24 cellular contexts compared by ENCODE assay signal in the genomic region with DNA sequence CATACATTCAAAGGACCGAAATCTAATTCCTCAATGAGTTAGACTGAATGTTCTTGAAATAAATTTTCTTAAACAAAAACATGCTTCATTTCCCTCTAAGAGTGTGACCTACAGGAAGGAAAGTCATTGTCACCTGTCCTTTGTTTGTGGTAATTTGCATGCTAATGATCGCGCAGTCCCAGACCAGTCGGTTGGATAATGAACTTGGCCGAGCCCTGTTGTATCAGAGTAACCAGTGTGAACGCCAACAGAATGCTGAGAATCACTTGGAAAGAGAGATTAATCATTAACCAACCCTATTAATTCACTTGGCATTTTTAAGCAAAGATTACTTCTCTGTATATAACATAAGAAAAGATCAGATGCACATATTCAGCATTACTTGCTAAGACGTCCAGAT. TPM values are rescaled to one million over a fixed set of nuclear protein-coding genes. Genes with fewer than 3 reads are reported as not detected.
"Had no signal": no experiment of that assay in that cellular context is flagged by ENCODE, and none has a peak within 500 bp of the region (broad histone marks: within the 10 kb centered on the region; RNA-seq: fewer than 3 reads in every experiment).

No MANE protein-coding gene starts in this region.

- H3K4me3 Mint-ChIP-seq: activated CD8-positive, alpha-beta memory T cell treated with anti-CD3 and anti-CD28 coated beads, Interleukin-2, amount 10 ng/mL, durations not matched to agents 7 days and 5 days; activated naive CD4-positive, alpha-beta T cell treated with anti-CD3 and anti-CD28 coated beads, Interleukin-2, amount 50 U/mL, for 24 hours; activated T-cell treated with anti-CD3 and anti-CD28 coated beads, Interleukin-2, amount 50 U/mL, for 24 hours; activated T-helper 1 cell treated with anti-CD3 and anti-CD28 coated beads, Interleukin-12 subunit alpha, Interleukin-12 subunit beta, Interleukin-2, Interleukin-4 antibody, amounts not matched to agents 30 ng/mL and 10 ng/mL and 1 ng/mL, durations not matched to agents 14 hours and 24 hours and 36 hours; T-cell had no signal

- ATAC-seq: activated CD8-positive, alpha-beta memory T cell treated with anti-CD3 and anti-CD28 coated beads, Interleukin-2, amount 10 ng/mL, durations not matched to agents 7 days and 5 days; K562; T-cell had no signal

- H3K9me3 Mint-ChIP-seq: activated naive CD4-positive, alpha-beta T cell treated with anti-CD3 and anti-CD28 coated beads, Interleukin-2, amount 50 U/mL, for 24 hours; activated T-cell treated with anti-CD3 and anti-CD28 coated beads, Interleukin-2, amount 50 U/mL, for 24 hours; activated T-helper 1 cell treated with anti-CD3 and anti-CD28 coated beads, Interleukin-12 subunit alpha, Interleukin-12 subunit beta, Interleukin-2, Interleukin-4 antibody, amounts not matched to agents 30 ng/mL and 10 ng/mL and 1 ng/mL, durations not matched to agents 14 hours and 24 hours and 36 hours; T-cell had no signal

- H3K36me3 Mint-ChIP-seq: activated CD8-positive, alpha-beta memory T cell treated with anti-CD3 and anti-CD28 coated beads, Interleukin-2, amount 10 ng/mL, durations not matched to agents 7 days and 5 days; activated naive CD4-positive, alpha-beta T cell treated with anti-CD3 and anti-CD28 coated beads, Interleukin-2, amount 50 U/mL, for 24 hours; T-cell had no signal

- H3K4me3 ChIP-seq: breast epithelium, K562 had no signal

- H3K4me1 ChIP-seq: breast epithelium had no signal

- H3K36me3 ChIP-seq: breast epithelium had no signal

- H3K27ac Mint-ChIP-seq: activated CD8-positive, alpha-beta memory T cell treated with anti-CD3 and anti-CD28 coated beads, Interleukin-2, amount 10 ng/mL, durations not matched to agents 7 days and 5 days; activated naive CD4-positive, alpha-beta T cell treated with anti-CD3 and anti-CD28 coated beads, Interleukin-2, amount 50 U/mL, for 24 hours; activated T-cell treated with anti-CD3 and anti-CD28 coated beads, Interleukin-2, amount 50 U/mL, for 24 hours; activated T-helper 1 cell treated with anti-CD3 and anti-CD28 coated beads, Interleukin-12 subunit alpha, Interleukin-12 subunit beta, Interleukin-2, Interleukin-4 antibody, amounts not matched to agents 30 ng/mL and 10 ng/mL and 1 ng/mL, durations not matched to agents 14 hours and 24 hours and 36 hours; T-cell had no signal

- H3K27ac ChIP-seq: breast epithelium, VCaP had no signal

- H3K4me1 Mint-ChIP-seq: activated CD8-positive, alpha-beta memory T cell treated with anti-CD3 and anti-CD28 coated beads, Interleukin-2, amount 10 ng/mL, durations not matched to agents 7 days and 5 days; activated naive CD4-positive, alpha-beta T cell treated with anti-CD3 and anti-CD28 coated beads, Interleukin-2, amount 50 U/mL, for 24 hours; T-cell had no signal

- DNase-seq: activated CD4-positive, alpha-beta T cell treated with anti-CD3 and anti-CD28 coated beads for 4 hours; activated CD4-positive, alpha-beta T cell treated with anti-CD3 and anti-CD28 coated beads, Interleukin-2, amount 50 U/mL, for 4 hours; activated CD8-positive, alpha-beta memory T cell treated with anti-CD3 and anti-CD28 coated beads, Interleukin-2, amount 10 ng/mL, durations not matched to agents 7 days and 5 days; activated effector memory CD4-positive, alpha-beta T cell treated with Interleukin-2 at 50 U/mL for 16 hours; activated naive CD4-positive, alpha-beta T cell; activated T-cell treated with anti-CD3 and anti-CD28 coated beads, Interleukin-2, amount 50 U/mL, for 24 hours; aorta; caudate nucleus; Karpas-422; NCI-H146; NCI-H187 treated with DMSO at 0.1 percent for 48 hours; NCI-H2081 treated with DMSO at 0.1 percent for 48 hours; NCI-H446; NCI-H524; NCI-H82; SIG-M5; T-cell; T-helper 2 cell had no signal

- H3K27me3 ChIP-seq: breast epithelium had no signal

- H3K9me3 ChIP-seq: breast epithelium had no signal

RNA-seq across cellular contexts. Expression of gene ARNT2, which starts 8.1 kb away (rescaled TPM):
- total RNA-seq: activated CD8-positive, alpha-beta memory T cell treated with anti-CD3 and anti-CD28 coated beads, Interleukin-2, amount 10 ng/mL, durations not matched to agents 7 days and 5 days; K562; OCI-LY7 had no signal
